ENCODE assay signal across 22 cellular contexts in the genomic region with DNA sequence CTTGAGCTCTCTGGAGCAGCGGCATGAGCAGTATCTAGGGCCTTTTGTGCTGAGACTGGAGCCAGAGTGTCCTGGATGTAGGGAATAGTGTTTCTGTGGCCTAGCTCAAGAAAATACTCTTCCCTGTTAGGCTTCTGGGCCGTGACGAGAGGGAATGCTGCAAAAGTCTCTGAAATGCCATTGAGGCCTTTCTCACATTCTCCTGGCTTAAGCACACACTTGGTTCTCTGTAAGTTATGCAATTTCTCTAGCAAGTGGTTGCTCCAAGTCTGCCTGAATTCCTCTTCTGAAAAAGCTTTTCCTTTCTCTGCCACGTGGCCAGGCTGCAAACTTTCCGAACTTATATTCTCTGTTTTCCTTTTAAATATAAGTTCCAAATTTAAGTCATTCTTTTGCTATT.
"Had no signal": no experiment of that assay in that cellular context is flagged by ENCODE, and none has a peak within 500 bp of the region (broad histone marks: within the 10 kb centered on the region; RNA-seq: fewer than 3 reads in every experiment).

No MANE protein-coding gene starts in this region.

- DNase-seq: IMR-90, Karpas-422, KG1, MG63, NCI-H1092 treated with DMSO at 0.1 percent for 48 hours, NCI-H1436, NCI-H187, NCI-H2029, NCI-H2081 treated with DMSO at 0.1 percent for 48 hours, NCI-H2171, NCI-H226, NCI-H446, NCI-H510A, NCI-H524 treated with DMSO at 0.1 percent for 48 hours, NCI-H69, NCI-H774, Right ventricle myocardium superior, RPMI8226, SIG-M5 had no signal

- H3K36me3 ChIP-seq: MG63, SJSA1 had no signal

- H3K9me3 ChIP-seq: MG63, SJSA1 had no signal

- H3K4me1 ChIP-seq: SJSA1 had no signal

- H3K4me3 ChIP-seq: MG63, SJSA1, SK-N-MC had no signal

- ATAC-seq: HepG2 had no signal

- H3K27me3 ChIP-seq: MG63, SJSA1 had no signal

- H3K27ac ChIP-seq: SJSA1, SK-N-MC had no signal
